In the genomic region with DNA sequence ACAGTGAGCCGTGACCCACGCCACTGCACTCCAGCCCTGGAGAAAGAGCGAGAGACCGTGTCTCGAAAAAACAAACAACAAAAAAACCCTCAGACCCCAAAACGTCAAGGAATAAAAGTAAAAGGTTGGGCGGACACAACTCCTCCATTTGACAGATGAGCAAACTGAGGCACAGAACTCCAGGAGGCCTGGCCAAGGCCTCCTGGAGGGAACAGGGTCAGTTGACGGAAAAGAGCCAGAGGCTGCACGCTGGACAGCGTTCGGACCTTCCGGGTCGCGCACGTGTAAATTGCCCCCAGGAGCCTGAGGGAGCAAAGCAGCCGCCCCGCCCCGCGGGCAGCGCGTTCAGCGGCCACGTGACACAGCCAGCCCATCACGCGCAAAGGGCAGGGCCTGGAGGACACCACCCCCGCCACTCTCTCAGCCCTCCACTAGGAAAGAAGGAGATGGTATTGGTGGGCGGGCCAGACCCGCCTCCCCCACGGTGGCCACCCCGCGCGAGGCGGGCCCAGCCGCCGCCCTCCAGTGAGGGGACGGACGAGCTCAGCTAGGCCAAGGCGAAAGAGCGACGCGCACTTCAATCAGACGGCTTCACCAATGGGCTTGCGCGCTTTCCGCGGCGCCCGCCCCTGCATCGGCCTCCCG, we compare ENCODE assay signal across 8 cellular contexts.
DNase-seq lines count a peak whose midpoint lies in the region; ATAC-seq, FAIRE-seq and TF ChIP-seq lines count a peak whose summit lies in the region.

No MANE protein-coding gene starts in this region.

- peak in 1 of 2 experiments; percentile 63; a peak in 2 of 4 replicates for TF ChIP-seq POLR2A in HepG2 (IDR thresholded peaks at IDR 0.05; ENCODE audit: insufficient read depth in 1 of 2, low read depth in 2 of 2, low read length in 2 of 2)

- no peaks in the 10 kb centered on the region for H3K27me3 ChIP-seq in BLaER1
- H3K27me3 ChIP-seq in HepG2 (ENCODE audit: control insufficient read depth in 1 of 2, insufficient read depth in 2 of 2, low read length in 2 of 2): no peaks in the 10 kb centered on the region

- DNase-seq in NCI-H748 treated with DMSO at 0.1 percent for 48 hours (lab: John Stamatoyannopoulos, UW): peak; percentile 97
- DNase-seq in activated CD4-positive, alpha-beta T cell treated with anti-CD3 and anti-CD28 coated beads, Interleukin-2, amount 50 U/mL, for 4 hours: peak; percentile 94 to 97
- peak; percentile 99 for DNase-seq in dermis blood vessel endothelial cell
- DNase-seq in HepG2 (ENCODE audit: low spot score): peak; percentile 95
- DNase-seq in stimulated activated CD4-positive, alpha-beta T cell treated with anti-CD3 and anti-CD28 coated beads, Interleukin-2, amount 100 ng/mL, for 48 hours: peak; percentile 86 to 92

- intact Hi-C loops in HepG2 (cut with micrococcal nuclease; ENCODE audit: unreplicated experiment): loop anchor here (5.0 kb wide), 1 partner anchor 98 kb away; no protein-coding TSS in a partner anchor

- in situ Hi-C loops in HepG2 (cut with HindIII; ENCODE audit: extremely low pct_ligation_motif_present, low pct_unique_long_range_greater_than_20kb): no loop called here

- FAIRE-seq in HepG2 (lab: Jason Lieb, UNC): peak; percentile 92

- H3K4me3 ChIP-seq in BLaER1: peak overlapping the region; percentile 81
- peak overlapping the region in 2 of 3 experiments; percentile 65 to 74; a peak in 3 of 6 replicates for H3K4me3 ChIP-seq in HepG2 (replicated peaks in 1 of 3; ENCODE audit: insufficient read depth in 1 of 3, low read depth in 2 of 3, low read length in 3 of 3)

- H3K9ac ChIP-seq in BLaER1 (peak overlapping the region; percentile 99), HepG2 (ENCODE audit: insufficient read depth, low read depth, low read length) (peak overlapping the region; percentile 100)

- WGBS in HepG2 (ENCODE audit: low lambda C conversion rate): 55% methylated on average over 11 of the region's 50 CpGs

- no peak for TF ChIP-seq CTCF in HepG2 (CRISPR knock-in tag; IDR thresholded peaks at IDR 0.05)

- ATAC-seq in GM19397 (IDR thresholded peaks at IDR 0.05; ENCODE audit: unreplicated experiment) (peak; percentile 86), HG03565 (IDR thresholded peaks at IDR 0.05; ENCODE audit: unreplicated experiment) (peak; percentile 84), HepG2 (peak; percentile 95)

- H3K79me2 ChIP-seq in HepG2 (ENCODE audit: insufficient read depth, low read length): peaks cover 39% of the 10 kb centered on the region

- TF ChIP-seq RAD21 in HepG2 (CRISPR knock-in tag; IDR thresholded peaks at IDR 0.05): no peak; the same call in 1 of the 2 replicates

- peaks cover 49% of the 10 kb centered on the region for H3K4me1 ChIP-seq in BLaER1
- H3K4me1 ChIP-seq in HepG2 (ENCODE audit: insufficient read depth, low read length): peaks cover 56% of the 10 kb centered on the region

- BruUV-seq in HepG2 (replicated peaks; lab: Mats Ljungman, UMichigan): no TSS peak

- H2AFZ ChIP-seq in HepG2 (ENCODE audit: low read length): no peak overlapping the region

- TF ChIP-seq EP300 in HepG2 (IDR thresholded peaks at IDR 0.05; ENCODE audit: low read depth in 2 of 2, low read length in 2 of 2) (no peak), HepG2 (CRISPR knock-in tag; IDR thresholded peaks at IDR 0.05; ENCODE audit: borderline replicate concordance) (peak; percentile 65)

- H3K9me3 ChIP-seq in BLaER1 (no peaks in the 10 kb centered on the region), HepG2 (ENCODE audit: low read length) (no peaks in the 10 kb centered on the region)

- H3K36me3 ChIP-seq in BLaER1: no peaks in the 10 kb centered on the region
- no peaks in the 10 kb centered on the region for H3K36me3 ChIP-seq in HepG2 (replicated peaks in 1 of 2; ENCODE audit: control insufficient read depth in 1 of 2, insufficient read depth in 2 of 2, low read length in 2 of 2)

- POLR2A ChIA-PET in HepG2 (lab: Yijun Ruan, JAX): interaction anchor here (0.6 to 2.0 kb wide), 17 partner anchors 8 to 867 kb away, joined by 3 to 19 read pairs (median 4); a partner anchor contains a TSS

- H4K20me1 ChIP-seq in BLaER1 (peaks cover 38% of the 10 kb centered on the region), HepG2 (ENCODE audit: insufficient read depth, low read length) (peaks cover 39% of the 10 kb centered on the region)

- H3K4me2 ChIP-seq in BLaER1 (peak overlapping the region; percentile 81), HepG2 (ENCODE audit: low read depth, low read length) (peak overlapping the region; percentile 61)

- CTCF ChIA-PET in HepG2 (lab: Yijun Ruan, JAX; ENCODE audit: low intra/inter-chr PET ratio, low total read pairs): no interaction called here

- peak overlapping the region; percentile 99 for H3K27ac ChIP-seq in BLaER1
- peak overlapping the region; percentile 99 for H3K27ac ChIP-seq in HepG2 (ENCODE audit: extremely low read length, insufficient read depth, low read length)

TF ChIP-seq in HepG2, 621 proteins besides CTCF, POLR2A, EP300 and RAD21 (continues in another document):
- TF ChIP-seq ZNF543 (CRISPR knock-in tag; IDR thresholded peaks at IDR 0.05) (0 out of 2 replicates have a peak, but pooled peaks have one; percentile 52), HNRNPUL1 (IDR thresholded peaks at IDR 0.05; ENCODE audit: low read depth, low read length) (no peak), TEAD3 (CRISPR knock-in tag; optimal IDR thresholded peaks at IDR 0.05; ENCODE audit: borderline replicate concordance) (peak; percentile 50), ZC3H4 (CRISPR knock-in tag; IDR thresholded peaks at IDR 0.05; ENCODE audit: borderline replicate concordance) (peak; percentile 61; the same call in 1 of the 2 replicates), HNF4A (CRISPR knock-in tag; IDR thresholded peaks at IDR 0.05) (peak; percentile 42; the same call in 1 of the 2 replicates), ZZZ3 (CRISPR knock-in tag; IDR thresholded peaks at IDR 0.05; ENCODE audit: borderline replicate concordance) (no peak), HMG20B (CRISPR knock-in tag; conservative IDR thresholded peaks at IDR 0.05) (no peak; the same call in 1 of the 2 replicates), HHEX (CRISPR knock-in tag; IDR thresholded peaks at IDR 0.05) (no peak), NFE2 (CRISPR knock-in tag; IDR thresholded peaks at IDR 0.05) (no peak), ATF1 (CRISPR knock-in tag; IDR thresholded peaks at IDR 0.05) (peak; percentile 75), RARG (CRISPR knock-in tag; IDR thresholded peaks at IDR 0.05; ENCODE audit: low read depth) (no peak), GTF3A (CRISPR knock-in tag; conservative IDR thresholded peaks at IDR 0.05) (0 out of 2 replicates have a peak, but pooled peaks have one; percentile 13), ZNF34 (CRISPR knock-in tag; IDR thresholded peaks at IDR 0.05; ENCODE audit: borderline replicate concordance) (no peak), MAFG (CRISPR knock-in tag; IDR thresholded peaks at IDR 0.05) (no peak), KLF9 (CRISPR knock-in tag; IDR thresholded peaks at IDR 0.05; ENCODE audit: low read depth) (no peak), ZNF614 (CRISPR knock-in tag; IDR thresholded peaks at IDR 0.05; ENCODE audit: borderline replicate concordance) (0 out of 2 replicates have a peak, but pooled peaks have one; percentile 20), ZNF263 (CRISPR knock-in tag; IDR thresholded peaks at IDR 0.05) (0 out of 2 replicates have a peak, but pooled peaks have one; percentile 12), NR2F6 (IDR thresholded peaks at IDR 0.05) (peak; percentile 38; the same call in 1 of the 2 replicates), NR2F6 (CRISPR knock-in tag; IDR thresholded peaks at IDR 0.05) (peak; percentile 74; the same call in 1 of the 2 replicates)
- TF ChIP-seq, protein P1, sequence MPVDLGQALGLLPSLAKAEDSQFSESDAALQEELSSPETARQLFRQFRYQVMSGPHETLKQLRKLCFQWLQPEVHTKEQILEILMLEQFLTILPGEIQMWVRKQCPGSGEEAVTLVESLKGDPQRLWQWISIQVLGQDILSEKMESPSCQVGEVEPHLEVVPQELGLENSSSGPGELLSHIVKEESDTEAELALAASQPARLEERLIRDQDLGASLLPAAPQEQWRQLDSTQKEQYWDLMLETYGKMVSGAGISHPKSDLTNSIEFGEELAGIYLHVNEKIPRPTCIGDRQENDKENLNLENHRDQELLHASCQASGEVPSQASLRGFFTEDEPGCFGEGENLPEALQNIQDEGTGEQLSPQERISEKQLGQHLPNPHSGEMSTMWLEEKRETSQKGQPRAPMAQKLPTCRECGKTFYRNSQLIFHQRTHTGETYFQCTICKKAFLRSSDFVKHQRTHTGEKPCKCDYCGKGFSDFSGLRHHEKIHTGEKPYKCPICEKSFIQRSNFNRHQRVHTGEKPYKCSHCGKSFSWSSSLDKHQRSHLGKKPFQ (CRISPR knock-in tag; IDR thresholded peaks at IDR 0.05; ENCODE audit: insufficient replicate concordance): peak; percentile 33
- TF ChIP-seq, protein P2, sequence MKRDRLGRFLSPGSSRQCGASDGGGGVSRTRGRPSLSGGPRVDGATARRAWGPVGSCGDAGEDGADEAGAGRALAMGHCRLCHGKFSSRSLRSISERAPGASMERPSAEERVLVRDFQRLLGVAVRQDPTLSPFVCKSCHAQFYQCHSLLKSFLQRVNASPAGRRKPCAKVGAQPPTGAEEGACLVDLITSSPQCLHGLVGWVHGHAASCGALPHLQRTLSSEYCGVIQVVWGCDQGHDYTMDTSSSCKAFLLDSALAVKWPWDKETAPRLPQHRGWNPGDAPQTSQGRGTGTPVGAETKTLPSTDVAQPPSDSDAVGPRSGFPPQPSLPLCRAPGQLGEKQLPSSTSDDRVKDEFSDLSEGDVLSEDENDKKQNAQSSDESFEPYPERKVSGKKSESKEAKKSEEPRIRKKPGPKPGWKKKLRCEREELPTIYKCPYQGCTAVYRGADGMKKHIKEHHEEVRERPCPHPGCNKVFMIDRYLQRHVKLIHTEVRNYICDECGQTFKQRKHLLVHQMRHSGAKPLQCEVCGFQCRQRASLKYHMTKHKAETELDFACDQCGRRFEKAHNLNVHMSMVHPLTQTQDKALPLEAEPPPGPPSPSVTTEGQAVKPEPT (CRISPR knock-in tag; IDR thresholded peaks at IDR 0.05; ENCODE audit: low read depth): peak; percentile 68; the same call in 1 of the 2 replicates
- TF ChIP-seq, protein P3, sequence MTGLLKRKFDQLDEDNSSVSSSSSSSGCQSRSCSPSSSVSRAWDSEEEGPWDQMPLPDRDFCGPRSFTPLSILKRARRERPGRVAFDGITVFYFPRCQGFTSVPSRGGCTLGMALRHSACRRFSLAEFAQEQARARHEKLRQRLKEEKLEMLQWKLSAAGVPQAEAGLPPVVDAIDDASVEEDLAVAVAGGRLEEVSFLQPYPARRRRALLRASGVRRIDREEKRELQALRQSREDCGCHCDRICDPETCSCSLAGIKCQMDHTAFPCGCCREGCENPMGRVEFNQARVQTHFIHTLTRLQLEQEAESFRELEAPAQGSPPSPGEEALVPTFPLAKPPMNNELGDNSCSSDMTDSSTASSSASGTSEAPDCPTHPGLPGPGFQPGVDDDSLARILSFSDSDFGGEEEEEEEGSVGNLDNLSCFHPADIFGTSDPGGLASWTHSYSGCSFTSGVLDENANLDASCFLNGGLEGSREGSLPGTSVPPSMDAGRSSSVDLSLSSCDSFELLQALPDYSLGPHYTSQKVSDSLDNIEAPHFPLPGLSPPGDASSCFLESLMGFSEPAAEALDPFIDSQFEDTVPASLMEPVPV (CRISPR knock-in tag; IDR thresholded peaks at IDR 0.05): peak; percentile 69

Comparison
In these comparisons a context has a peak if more than half of its experiments do, and no peak if none do; other contexts are left out.
1. Peak in every context shown above with its lines: DNase-seq, ATAC-seq, H3K4me3 ChIP-seq and H3K27ac ChIP-seq.